ENCODE assay signal across 8 cellular contexts in the genomic region with DNA sequence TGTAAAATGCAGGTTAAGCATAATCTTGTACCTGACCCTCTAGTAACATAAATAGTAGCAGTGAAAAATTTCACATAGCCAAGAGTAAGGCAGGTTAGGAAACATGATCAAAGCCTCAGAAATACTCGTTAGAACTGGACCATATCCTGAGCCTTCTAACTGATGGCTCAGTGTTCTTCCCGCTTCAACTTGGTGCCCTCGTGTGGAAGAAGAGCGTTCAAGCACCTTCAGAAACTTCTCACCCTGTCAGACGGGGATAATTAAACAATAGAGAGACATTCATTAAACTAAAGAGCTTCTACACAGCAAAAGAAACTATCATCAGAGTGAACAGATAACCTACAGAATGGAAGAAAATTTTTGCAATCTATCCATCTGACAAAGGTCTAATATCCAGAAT.
DNase-seq lines count a peak whose midpoint lies in the region; ATAC-seq, FAIRE-seq and TF ChIP-seq lines count a peak whose summit lies in the region.

No MANE protein-coding gene starts in this region.

- intact Hi-C loops in aorta (cut with DNase I): no loop called here

- no peak overlapping the region for H3K4me3 Mint-ChIP-seq in activated naive CD4-positive, alpha-beta T cell treated with anti-CD3 and anti-CD28 coated beads, Interleukin-2, amount 10 ng/mL, durations not matched to agents 7 days and 5 days

- H3K9me3 Mint-ChIP-seq in activated naive CD4-positive, alpha-beta T cell treated with anti-CD3 and anti-CD28 coated beads, Interleukin-2, amount 10 ng/mL, durations not matched to agents 7 days and 5 days: no peaks in the 10 kb centered on the region

- DNase-seq in A172 (ENCODE audit: low spot score) (peak; percentile 36), NCI-H2081 treated with DMSO at 0.1 percent for 48 hours (lab: John Stamatoyannopoulos, UW) (peak; percentile 4), kidney epithelial cell (ENCODE audit: low read depth) (no peak), aorta (no peak)
- peak; percentile 38 for DNase-seq in activated naive CD4-positive, alpha-beta T cell treated with anti-CD3 and anti-CD28 coated beads, Interleukin-2, amount 10 ng/mL, durations not matched to agents 7 days and 5 days

- H3K27me3 ChIP-seq in kidney epithelial cell (ENCODE audit: control insufficient read depth, insufficient read depth, low read length) (no peaks in the 10 kb centered on the region), aorta (ENCODE audit: control insufficient read depth in 1 of 2, insufficient read depth in 2 of 2, low read length in 1 of 2) (no peaks in the 10 kb centered on the region)

- H3K9me3 ChIP-seq in aorta (ENCODE audit: control insufficient read depth, low read length): no peaks in the 10 kb centered on the region

- H3K27ac ChIP-seq in aorta (ENCODE audit: low read depth in 1 of 2, low read length in 2 of 2): no peak overlapping the region

- no peaks in the 10 kb centered on the region for H3K36me3 ChIP-seq in kidney epithelial cell (ENCODE audit: control insufficient read depth, insufficient read depth, low read length)
- H3K36me3 ChIP-seq in aorta (ENCODE audit: control insufficient read depth in 1 of 2, insufficient read depth in 2 of 2, low read length in 1 of 2): peaks cover 13 to 15% of the 10 kb centered on the region in 2 donors

- H3K4me1 ChIP-seq in aorta (ENCODE audit: control insufficient read depth in 1 of 2, insufficient read depth in 2 of 2, low read length in 2 of 2): no peaks in the 10 kb centered on the region

- 12 to 16% methylated on average over 5 of the region's 5 CpGs for WGBS in aorta, 2 donors

- H3K36me3 Mint-ChIP-seq in activated naive CD4-positive, alpha-beta T cell treated with anti-CD3 and anti-CD28 coated beads, Interleukin-2, amount 10 ng/mL, durations not matched to agents 7 days and 5 days: no peaks in the 10 kb centered on the region

- peaks cover 2% of the 10 kb centered on the region for H3K27me3 Mint-ChIP-seq in activated naive CD4-positive, alpha-beta T cell treated with anti-CD3 and anti-CD28 coated beads, Interleukin-2, amount 10 ng/mL, durations not matched to agents 7 days and 5 days

- TF ChIP-seq CTCF in kidney epithelial cell (IDR thresholded peaks at IDR 0.05; ENCODE audit: insufficient read depth, low read length, poor library complexity, severe bottlenecking): peak; percentile 64

- CTCF ChIA-PET in activated naive CD4-positive, alpha-beta T cell treated with anti-CD3 and anti-CD28 coated beads, Interleukin-2, amount 10 ng/mL, durations not matched to agents 7 days and 5 days (lab: Charles Lee): interaction anchor here (0.8 to 3.8 kb wide), 27 partner anchors 9 to 446 kb away, joined by 3 to 25 read pairs (median 4); a partner anchor contains a TSS

- peak; percentile 37 for FAIRE-seq in G401.6 (lab: Jason Lieb, UNC)

- no peak overlapping the region for H3K4me3 ChIP-seq in kidney epithelial cell (ENCODE audit: low read depth, low read length)
- no peak overlapping the region for H3K4me3 ChIP-seq in aorta (ENCODE audit: low read length in 2 of 2)

- peaks cover 2% of the 10 kb centered on the region for H3K4me1 Mint-ChIP-seq in activated naive CD4-positive, alpha-beta T cell treated with anti-CD3 and anti-CD28 coated beads, Interleukin-2, amount 10 ng/mL, durations not matched to agents 7 days and 5 days

- ATAC-seq in aorta (ENCODE audit: low FRiP score) (no peak), HG03039 (IDR thresholded peaks at IDR 0.05; ENCODE audit: unreplicated experiment) (no peak), GM21717 (IDR thresholded peaks at IDR 0.05; ENCODE audit: unreplicated experiment) (no peak)

- no peak overlapping the region for H3K27ac Mint-ChIP-seq in activated naive CD4-positive, alpha-beta T cell treated with anti-CD3 and anti-CD28 coated beads, Interleukin-2, amount 10 ng/mL, durations not matched to agents 7 days and 5 days

Comparison
In these comparisons a context has a peak if more than half of its experiments do, and no peak if none do; other contexts are left out.
1. DNase-seq: peak in A172 (single experiment), NCI-H2081 treated with DMSO at 0.1 percent for 48 hours (single experiment) and activated naive CD4-positive, alpha-beta T cell treated with anti-CD3 and anti-CD28 coated beads, Interleukin-2, amount 10 ng/mL, durations not matched to agents 7 days and 5 days (single experiment); none in kidney epithelial cell (single experiment) and aorta (0 of 2).